ENCODE assay signal across 8 cellular contexts in the genomic region with DNA sequence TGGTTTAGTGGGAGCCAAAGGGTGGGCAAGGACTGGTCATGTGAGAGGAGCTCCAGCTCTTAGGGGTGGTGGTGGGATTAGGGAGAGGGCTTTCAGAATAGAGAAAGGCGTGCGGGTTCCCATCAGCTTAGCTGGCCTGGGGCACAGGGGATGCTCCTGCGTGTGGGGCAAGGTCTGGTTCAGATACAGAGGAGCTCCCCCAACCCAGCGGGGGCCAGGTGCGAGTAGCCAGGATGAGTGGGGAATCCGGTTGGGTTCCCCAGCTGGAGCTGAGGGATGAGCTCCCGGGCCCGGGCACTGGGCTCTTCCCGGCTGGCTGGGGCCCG. TPM values are rescaled to one million over a fixed set of nuclear protein-coding genes. Genes with fewer than 3 reads are reported as not detected.
A peak's percentile ranks its signal among the peaks of the same experiment; 100 is the strongest.
DNase-seq lines count a peak whose midpoint lies in the region; ATAC-seq, FAIRE-seq and TF ChIP-seq lines count a peak whose summit lies in the region.

No MANE protein-coding gene starts in this region.

- H3K27me3 ChIP-seq in DND-41 (ENCODE audit: insufficient read depth, low read length, poor library complexity) = no peaks in the 10 kb centered on the region
- no peaks in the 10 kb centered on the region for H3K27me3 ChIP-seq in HUES48 (ENCODE audit: control insufficient read depth, insufficient read depth, low read length)
- no peaks in the 10 kb centered on the region for H3K27me3 ChIP-seq in GM12878 (replicated peaks in 1 of 2; ENCODE audit: control insufficient read depth in 2 of 2, insufficient read depth in 2 of 2, low read length in 1 of 2)
- H3K27me3 ChIP-seq in mesenchymal stem cell (ENCODE audit: control insufficient read depth in 1 of 2, insufficient read depth in 1 of 2, low read length in 2 of 2) = no peaks in the 10 kb centered on the region
- H3K27me3 ChIP-seq in vagina = no peaks in the 10 kb centered on the region

- peak overlapping the region; percentile 97 for H2BK15ac ChIP-seq in mesenchymal stem cell (ENCODE audit: low read depth, poor library complexity, severe bottlenecking)

- POLR2A ChIA-PET in GM12878 (lab: Charles Lee) = interaction anchor here (0.6 to 8.1 kb wide), 19 partner anchors 9 to 681 kb away, joined by 3 to 78 read pairs (median 6); partner anchors contain the start of genes AIP, PITPNM1, PPP1CA and PTPRCAP

- TF ChIP-seq RAD21 in GM12878 (IDR thresholded peaks at IDR 0.05; ENCODE audit: insufficient read depth, low read depth, low read length) = no peak

- DNase-seq in DND-41 (peak; percentile 44), GM12878 (ENCODE audit: low read depth, low spot score) (no peak), mesenchymal stem cell (no peak), vagina (ENCODE audit: extremely low spot score in 2 of 2) (no peak), AML-193 (lab: John Stamatoyannopoulos, UW) (no peak), NCI-H1417 treated with DMSO at 0.1 percent for 48 hours (lab: John Stamatoyannopoulos, UW) (no peak), occipital lobe (lab: John Stamatoyannopoulos, UW) (no peak)

- H4K20me1 ChIP-seq in DND-41 (ENCODE audit: insufficient read depth, low read length) = no peaks in the 10 kb centered on the region
- no peaks in the 10 kb centered on the region for H4K20me1 ChIP-seq in GM12878 (ENCODE audit: control insufficient read depth, insufficient read depth)

- H3K4me3 ChIP-seq in DND-41 (ENCODE audit: low read depth in 1 of 2, low read length in 2 of 2) = peak overlapping the region; percentile 60 to 90
- peak overlapping the region; percentile 83 for H3K4me3 ChIP-seq in HUES48 (ENCODE audit: low read depth, low read length)
- peak overlapping the region; percentile 86 for H3K4me3 ChIP-seq in GM12878
- H3K4me3 ChIP-seq in mesenchymal stem cell (ENCODE audit: insufficient read depth in 1 of 2, low read depth in 1 of 2, low read length in 2 of 2) = peak overlapping the region; percentile 84 to 88
- H3K4me3 ChIP-seq in vagina = peak overlapping the region; percentile 67 to 87

- H3K79me2 ChIP-seq in DND-41 (ENCODE audit: insufficient read depth, low read length) = peaks cover 38% of the 10 kb centered on the region
- peaks cover 14% of the 10 kb centered on the region for H3K79me2 ChIP-seq in GM12878 (ENCODE audit: control insufficient read depth, insufficient read depth, low read length)

- peaks cover 17% of the 10 kb centered on the region for H3K79me1 ChIP-seq in mesenchymal stem cell (replicated peaks; ENCODE audit: low read length, poor library complexity, severe bottlenecking)

- H2AFZ ChIP-seq in DND-41 (ENCODE audit: low read depth, low read length) = peak overlapping the region; percentile 74
- H2AFZ ChIP-seq in GM12878 (ENCODE audit: control insufficient read depth, low read depth, low read length) = peak overlapping the region; percentile 73; the same call in 1 of the 2 replicates
- peak overlapping the region; percentile 63 for H2AFZ ChIP-seq in mesenchymal stem cell (ENCODE audit: low read depth, low read length)

- H3K4me2 ChIP-seq in DND-41 (ENCODE audit: insufficient read depth, low read length) (peak overlapping the region; percentile 98), GM12878 (ENCODE audit: control insufficient read depth, insufficient read depth) (peak overlapping the region; percentile 98), mesenchymal stem cell (ENCODE audit: low read length, poor library complexity, severe bottlenecking) (peak overlapping the region; percentile 86)

- peak overlapping the region in 1 of 2 experiments; percentile 26 for H3K23ac ChIP-seq in mesenchymal stem cell (ENCODE audit: low read length in 2 of 2)

- no TSS peak for BruUV-seq in GM12878 (replicated peaks; lab: Mats Ljungman, UMichigan)

- peak overlapping the region; percentile 77 for H2BK5ac ChIP-seq in mesenchymal stem cell (ENCODE audit: low read depth, low read length, poor library complexity, severe bottlenecking)

- no peak for TF ChIP-seq EP300 in GM12878 (IDR thresholded peaks at IDR 0.05; ENCODE audit: borderline replicate concordance in 1 of 2, control insufficient read depth in 1 of 2, low read depth in 2 of 2, low read length in 2 of 2)

- peak overlapping the region; percentile 43 for H4K91ac ChIP-seq in mesenchymal stem cell (ENCODE audit: low read length)

- CTCF ChIA-PET in GM12878 (lab: Yijun Ruan, JAX) = interaction anchor here (0.7 to 5.1 kb wide), 17 partner anchors 9 to 180 kb away, joined by 3 to 36 read pairs (median 4); partner anchors contain the start of genes AIP, PITPNM1 and PPP1CA

- no peak overlapping the region for H4K8ac ChIP-seq in mesenchymal stem cell (ENCODE audit: low read length)

- H2AK5ac ChIP-seq in mesenchymal stem cell (ENCODE audit: low read length, severe bottlenecking) = peak overlapping the region; percentile 18

- FAIRE-seq in GM12878 (lab: Jason Lieb, UNC) = no peak

- RAD21 ChIA-PET in GM12878 (lab: Charles Lee; ENCODE audit: unreplicated experiment) = interaction anchor here (0.7 to 5.5 kb wide), 16 partner anchors 17 to 123 kb away, joined by 3 to 72 read pairs (median 5); partner anchors contain the start of genes AIP, CDK2AP2, PITPNM1 and POLD4

- H3K14ac ChIP-seq in mesenchymal stem cell (ENCODE audit: low read length in 2 of 2) = no peak overlapping the region

- intact Hi-C loops in GM12878 (cut with micrococcal nuclease; ENCODE audit: unreplicated experiment) = loop anchor here (2.0 kb wide), 2 partner anchors 32 to 68 kb away; partner anchors contain the start of genes PPP1CA and PTPRCAP
- intact Hi-C loops in vagina (cut with DNase I) = loop anchor here (5.0 to 10.0 kb wide), 2 partner anchors 46 to 64 kb away; partner anchors contain the start of genes PPP1CA and TBC1D10C

- SMC1A ChIA-PET in GM12878 (lab: Charles Lee; ENCODE audit: uncharacterized antibody, unreplicated experiment) = interaction anchor here (0.9 to 5.2 kb wide), 12 partner anchors 8 to 146 kb away, joined by 3 to 46 read pairs (median 6); partner anchors contain the start of genes AIP, PITPNM1, PPP1CA and RAD9A

- TF ChIP-seq POLR2A in GM12878 (IDR thresholded peaks at IDR 0.05; ENCODE audit: low read depth, low read length) = no peak
- no peak for TF ChIP-seq POLR2A in vagina (IDR thresholded peaks at IDR 0.05)

- H2BK120ac ChIP-seq in mesenchymal stem cell (ENCODE audit: low read depth, low read length) = no peak overlapping the region

- WGBS in GM12878 (ENCODE audit: insufficient coverage, insufficient replicate concordance, low lambda C conversion rate, missing lambda C conversion rate) = 1% methylated on average over 10 of the region's 10 CpGs
- 20% methylated on average over 10 of the region's 10 CpGs for WGBS in mesenchymal stem cell

- no peaks in the 10 kb centered on the region for H3K9me3 ChIP-seq in DND-41 (ENCODE audit: insufficient read depth, low read length, severe bottlenecking)
- no peaks in the 10 kb centered on the region for H3K9me3 ChIP-seq in HUES48 (ENCODE audit: control insufficient read depth, insufficient read depth, low read length)
- H3K9me3 ChIP-seq in GM12878 (replicated peaks; ENCODE audit: control insufficient read depth, insufficient read depth, low read length) = no peaks in the 10 kb centered on the region
- H3K9me3 ChIP-seq in mesenchymal stem cell (ENCODE audit: control insufficient read depth, low read length) = no peaks in the 10 kb centered on the region
- H3K9me3 ChIP-seq in vagina = no peaks in the 10 kb centered on the region

- H2BK12ac ChIP-seq in mesenchymal stem cell (ENCODE audit: low read length in 2 of 2) = peak overlapping the region in 1 of 2 experiments; percentile 29

- H3K36me3 ChIP-seq in DND-41 (ENCODE audit: insufficient read depth, low read length) = peaks cover 12% of the 10 kb centered on the region; the same call in 1 of the 2 replicates
- H3K36me3 ChIP-seq in HUES48 (ENCODE audit: control insufficient read depth, insufficient read depth, low read length) = 0 out of 2 replicates have a peak, but pooled peaks cover 4% of the 10 kb centered on the region
- no peaks in the 10 kb centered on the region for H3K36me3 ChIP-seq in GM12878 (ENCODE audit: control insufficient read depth in 2 of 2, insufficient read depth in 2 of 2, low read length in 1 of 2)
- peaks cover 13 to 17% of the 10 kb centered on the region in 2 experiments for H3K36me3 ChIP-seq in mesenchymal stem cell (ENCODE audit: control insufficient read depth in 1 of 2, insufficient read depth in 2 of 2, low read depth in 1 of 2, low read length in 2 of 2)
- H3K36me3 ChIP-seq in vagina = no peaks in the 10 kb centered on the region

- peak overlapping the region; percentile 87 for H3K27ac ChIP-seq in DND-41 (ENCODE audit: low read length)
- peak overlapping the region; percentile 73 for H3K27ac ChIP-seq in HUES48 (ENCODE audit: low read depth, low read length)
- H3K27ac ChIP-seq in GM12878 (ENCODE audit: control insufficient read depth, insufficient read depth) = peak overlapping the region; percentile 78
- H3K27ac ChIP-seq in mesenchymal stem cell (ENCODE audit: low read length, poor library complexity, severe bottlenecking) = peak overlapping the region; percentile 31
- peak overlapping the region; percentile 78 for H3K27ac ChIP-seq in vagina

- H3K9ac ChIP-seq in DND-41 (ENCODE audit: low read depth, low read length) (peak overlapping the region; percentile 95), HUES48 (ENCODE audit: low read depth, low read length) (peak overlapping the region; percentile 52; the same call in 1 of the 2 replicates), GM12878 (ENCODE audit: control insufficient read depth, insufficient read depth, low read length) (peak overlapping the region; percentile 85), mesenchymal stem cell (ENCODE audit: low read length) (peak overlapping the region; percentile 87)

- H3K4me1 ChIP-seq in DND-41 (ENCODE audit: insufficient read depth, low read length) (peaks cover 54% of the 10 kb centered on the region), HUES48 (ENCODE audit: control insufficient read depth, insufficient read depth, low read length) (peaks cover 17% of the 10 kb centered on the region; the same call in 1 of the 2 replicates), GM12878 (ENCODE audit: control insufficient read depth, insufficient read depth, low read length) (peaks cover 37% of the 10 kb centered on the region), mesenchymal stem cell (ENCODE audit: control insufficient read depth, insufficient read depth, low read depth, low read length) (peaks cover 32% of the 10 kb centered on the region), vagina (peaks cover 55% of the 10 kb centered on the region)

- in situ Hi-C loops in GM12878 (cut with MboI) = no loop called here

- peak overlapping the region in 1 of 2 experiments; percentile 81 for H3K18ac ChIP-seq in mesenchymal stem cell (ENCODE audit: low read depth in 1 of 2, low read length in 2 of 2)

- TF ChIP-seq CTCF in DND-41 (IDR thresholded peaks at IDR 0.05; ENCODE audit: borderline replicate concordance, extremely low read depth, low read length, poor library complexity, severe bottlenecking) = no peak
- no peak for TF ChIP-seq CTCF in GM12878 (IDR thresholded peaks at IDR 0.05 in 2 of 3, conservative IDR thresholded peaks at IDR 0.05 in 1 of 3; ENCODE audit: control insufficient read depth in 2 of 3, extremely low read depth in 1 of 3, insufficient read depth in 1 of 3, low read depth in 3 of 3, low read length in 3 of 3)
- no peak for TF ChIP-seq CTCF in vagina (IDR thresholded peaks at IDR 0.05)

- ATAC-seq in DND-41 (ENCODE audit: insufficient read depth, low read depth) (peak; percentile 10), GM12878 (peak; percentile 14)

- peak overlapping the region in 1 of 2 experiments; percentile 90 for H3K4ac ChIP-seq in mesenchymal stem cell (ENCODE audit: low read depth in 1 of 2, low read length in 2 of 2)

RNA-seq across cellular contexts. Expression of gene TMEM134, which starts 0.6 kb away (rescaled TPM):
- total RNA-seq in GM12878 (2013; cell fraction: nucleolus; rRNA removed) = 35.2 and 57.3 TPM in 2 replicates
- total RNA-seq in GM12878 (2014; rRNA removed) (20.0 and 30.5 TPM in 2 replicates), GM12878 (2014; rRNA removed; fragmentation: Illumina TruSeq; extraction: Trizol) (10.6 and 12.0 TPM in 2 replicates), GM12878 (2021) (42.5 and 45.0 TPM in 2 replicates), vagina (88.6 TPM), occipital lobe (13.1 TPM)
- polyA plus RNA-seq in GM12878 (2011; ENCODE audit: low read depth) = 7.9 TPM
- polyA plus RNA-seq in GM12878 (2011; rRNA removed) (10.8 and 25.0 TPM in 2 replicates), GM12878 (2014; fragmentation: Illumina TruSeq; extraction: Trizol) (2.0 and 11.2 TPM in 2 replicates), GM12878 (2014; fragmentation: Nextera tagmentation; extraction: Ambion mirVana) (1 to 10 TPM; 1.6 to 7.0 TPM), GM12878 (2014; rRNA removed) (90.7 and 93.8 TPM in 2 replicates), GM12878 (2016; fragmentation: Nextera tagmentation; extraction: Ambion mirVana) (10 to 100 TPM; 58.9 to 64.3 TPM)
- polyA plus RNA-seq in GM12878 (2011; cell fraction: cytosol; rRNA removed) = 93.1 and 93.6 TPM in 2 replicates
- 59.5 and 70.8 TPM in 2 replicates for polyA plus RNA-seq in GM12878 (2011; cell fraction: nucleus; rRNA removed)
- polyA plus RNA-seq in GM12878 (2012) = 43.8 and 59.2 TPM in 2 replicates
- 3.1 and 14.1 TPM in 2 replicates for polyA minus RNA-seq in GM12878 (2011; rRNA and poly(A)+ RNA removed)
- polyA minus RNA-seq in GM12878 (2011; cell fraction: cytosol; rRNA and poly(A)+ RNA removed) = 11.1 and 11.8 TPM in 2 replicates
- 8.7 and 14.6 TPM in 2 replicates for polyA minus RNA-seq in GM12878 (2011; cell fraction: nucleus; rRNA and poly(A)+ RNA removed)
- polyA plus RNA-seq in mesenchymal stem cell (2013, experiment 1 of 2) = 32.7 TPM
- polyA plus RNA-seq in mesenchymal stem cell (2013, experiment 2 of 2) = 29.2 TPM

RNA-seq across cellular contexts. Expression of gene CABP4, which starts 13.3 kb away (rescaled TPM):
- total RNA-seq in GM12878 (2013; cell fraction: nucleolus; rRNA removed) = 5.1 and 6.4 TPM in 2 replicates
- not detected in 2 replicates for total RNA-seq in GM12878 (2014; rRNA removed)
- 0.13 and 0.18 TPM in 2 replicates for total RNA-seq in GM12878 (2014; rRNA removed; fragmentation: Illumina TruSeq; extraction: Trizol)
- total RNA-seq in GM12878 (2021) = 0.41 and 0.69 TPM in 2 replicates
- polyA plus RNA-seq in GM12878 (2011; ENCODE audit: low read depth) = 0.30 TPM
- 0.27 and 0.55 TPM in 2 replicates for polyA plus RNA-seq in GM12878 (2011; rRNA removed)
- 0.04 and 0.12 TPM in 2 replicates for polyA plus RNA-seq in GM12878 (2011; cell fraction: cytosol; rRNA removed)
- polyA plus RNA-seq in GM12878 (2011; cell fraction: nucleus; rRNA removed) = 0.79 and 0.94 TPM in 2 replicates
- 0.51 and 0.84 TPM in 2 replicates for polyA plus RNA-seq in GM12878 (2012)
- 0.04 and 0.44 TPM in 2 replicates for polyA plus RNA-seq in GM12878 (2014; fragmentation: Illumina TruSeq; extraction: Trizol)
- under 1 TPM; 0.05 to 0.06 TPM for polyA plus RNA-seq in GM12878 (2014; fragmentation: Nextera tagmentation; extraction: Ambion mirVana)
- polyA plus RNA-seq in GM12878 (2014; rRNA removed) = 0.15 and 0.19 TPM in 2 replicates
- under 1 TPM in 1 of 2 experiments, not detected in 1; 0.15 TPM for polyA plus RNA-seq in GM12878 (2016; fragmentation: Nextera tagmentation; extraction: Ambion mirVana)
- polyA minus RNA-seq in GM12878 (2011; rRNA and poly(A)+ RNA removed) = not detected in 2 replicates
- not detected in 2 replicates for polyA minus RNA-seq in GM12878 (2011; cell fraction: cytosol; rRNA and poly(A)+ RNA removed)
- 0.29 TPM in 1 of 2 replicates, not detected in the other for polyA minus RNA-seq in GM12878 (2011; cell fraction: nucleus; rRNA and poly(A)+ RNA removed)
- not detected for polyA plus RNA-seq in mesenchymal stem cell (2013, experiment 1 of 2)
- not detected for polyA plus RNA-seq in mesenchymal stem cell (2013, experiment 2 of 2)
- 0.98 TPM for total RNA-seq in vagina
- total RNA-seq in occipital lobe = not detected

RNA-seq across cellular contexts. Expression of gene AIP, which starts 14.4 kb away (rescaled TPM):
- 36.0 and 38.7 TPM in 2 replicates for total RNA-seq in GM12878 (2013; cell fraction: nucleolus; rRNA removed)
- total RNA-seq in GM12878 (2014; rRNA removed) (135 and 139 TPM in 2 replicates), GM12878 (2014; rRNA removed; fragmentation: Illumina TruSeq; extraction: Trizol) (67.2 and 67.6 TPM in 2 replicates), GM12878 (2021) (128 and 129 TPM in 2 replicates), vagina (82.7 TPM), occipital lobe (66.8 TPM)
- polyA plus RNA-seq in GM12878 (2011; ENCODE audit: low read depth) = 103 TPM
- polyA plus RNA-seq in GM12878 (2011; rRNA removed) (77.2 and 144 TPM in 2 replicates), GM12878 (2014; fragmentation: Illumina TruSeq; extraction: Trizol) (20.7 and 47.5 TPM in 2 replicates), GM12878 (2014; fragmentation: Nextera tagmentation; extraction: Ambion mirVana) (10 to 100 TPM; 12.6 to 29.7 TPM), GM12878 (2014; rRNA removed) (164 and 168 TPM in 2 replicates), GM12878 (2016; fragmentation: Nextera tagmentation; extraction: Ambion mirVana) (100 to 1,000 TPM; 103 to 105 TPM)
- polyA plus RNA-seq in GM12878 (2011; cell fraction: cytosol; rRNA removed) = 217 and 298 TPM in 2 replicates
- polyA plus RNA-seq in GM12878 (2011; cell fraction: nucleus; rRNA removed) = 166 and 189 TPM in 2 replicates
- polyA plus RNA-seq in GM12878 (2012) = 118 and 132 TPM in 2 replicates
- 109 and 173 TPM in 2 replicates for polyA minus RNA-seq in GM12878 (2011; rRNA and poly(A)+ RNA removed)
- polyA minus RNA-seq in GM12878 (2011; cell fraction: cytosol; rRNA and poly(A)+ RNA removed) = 53.0 and 57.6 TPM in 2 replicates
- polyA minus RNA-seq in GM12878 (2011; cell fraction: nucleus; rRNA and poly(A)+ RNA removed) = 30.3 and 38.4 TPM in 2 replicates
- polyA plus RNA-seq in mesenchymal stem cell (2013, experiment 1 of 2) = 36.9 TPM
- 37.6 TPM for polyA plus RNA-seq in mesenchymal stem cell (2013, experiment 2 of 2)

RNA-seq across cellular contexts. Expression of gene GPR152, which starts 15.9 kb away (rescaled TPM):
- not detected in 2 replicates for total RNA-seq in GM12878 (2013; cell fraction: nucleolus; rRNA removed)
- total RNA-seq in GM12878 (2014; rRNA removed) (not detected in 2 replicates), GM12878 (2014; rRNA removed; fragmentation: Illumina TruSeq; extraction: Trizol) (not detected in 2 replicates), GM12878 (2021) (not detected in 2 replicates), vagina (not detected), occipital lobe (not detected)
- not detected for polyA plus RNA-seq in GM12878 (2011; ENCODE audit: low read depth)
- polyA plus RNA-seq in GM12878 (2011; rRNA removed) (not detected in 2 replicates), GM12878 (2014; fragmentation: Illumina TruSeq; extraction: Trizol) (not detected in 2 replicates), GM12878 (2014; fragmentation: Nextera tagmentation; extraction: Ambion mirVana) (not detected), GM12878 (2014; rRNA removed) (not detected in 2 replicates), GM12878 (2016; fragmentation: Nextera tagmentation; extraction: Ambion mirVana) (not detected)
- not detected in 2 replicates for polyA plus RNA-seq in GM12878 (2011; cell fraction: cytosol; rRNA removed)
- polyA plus RNA-seq in GM12878 (2011; cell fraction: nucleus; rRNA removed) = not detected in 2 replicates
- 0.18 and 0.20 TPM in 2 replicates for polyA plus RNA-seq in GM12878 (2012)
- not detected in 2 replicates for polyA minus RNA-seq in GM12878 (2011; rRNA and poly(A)+ RNA removed)
- not detected in 2 replicates for polyA minus RNA-seq in GM12878 (2011; cell fraction: cytosol; rRNA and poly(A)+ RNA removed)
- polyA minus RNA-seq in GM12878 (2011; cell fraction: nucleus; rRNA and poly(A)+ RNA removed) = not detected in 2 replicates
- polyA plus RNA-seq in mesenchymal stem cell (2013, experiment 1 of 2) = not detected
- not detected for polyA plus RNA-seq in mesenchymal stem cell (2013, experiment 2 of 2)

RNA-seq across cellular contexts. Expression of gene CORO1B, which starts 25.2 kb away (rescaled TPM):
- 27.7 and 31.4 TPM in 2 replicates for total RNA-seq in GM12878 (2013; cell fraction: nucleolus; rRNA removed)
- total RNA-seq in GM12878 (2014; rRNA removed) (21.3 and 24.6 TPM in 2 replicates), GM12878 (2014; rRNA removed; fragmentation: Illumina TruSeq; extraction: Trizol) (6.3 and 7.4 TPM in 2 replicates), GM12878 (2021) (28.5 and 30.6 TPM in 2 replicates), vagina (70.7 TPM), occipital lobe (23.4 TPM)
- 6.5 TPM for polyA plus RNA-seq in GM12878 (2011; ENCODE audit: low read depth)
- polyA plus RNA-seq in GM12878 (2011; rRNA removed) (8.0 and 26.4 TPM in 2 replicates), GM12878 (2014; fragmentation: Illumina TruSeq; extraction: Trizol) (2.5 and 7.0 TPM in 2 replicates), GM12878 (2014; fragmentation: Nextera tagmentation; extraction: Ambion mirVana) (1 to 10 TPM in 1 of 2 experiments, under 1 TPM in 1; 0.24 to 1.9 TPM), GM12878 (2014; rRNA removed) (21.7 and 26.9 TPM in 2 replicates), GM12878 (2016; fragmentation: Nextera tagmentation; extraction: Ambion mirVana) (10 to 100 TPM; 23.6 to 25.1 TPM)
- 36.3 and 58.1 TPM in 2 replicates for polyA plus RNA-seq in GM12878 (2011; cell fraction: cytosol; rRNA removed)
- 85.0 and 107 TPM in 2 replicates for polyA plus RNA-seq in GM12878 (2011; cell fraction: nucleus; rRNA removed)
- polyA plus RNA-seq in GM12878 (2012) = 26.2 and 37.8 TPM in 2 replicates
- 25.8 and 31.5 TPM in 2 replicates for polyA minus RNA-seq in GM12878 (2011; rRNA and poly(A)+ RNA removed)
- 16.2 and 16.5 TPM in 2 replicates for polyA minus RNA-seq in GM12878 (2011; cell fraction: cytosol; rRNA and poly(A)+ RNA removed)
- polyA minus RNA-seq in GM12878 (2011; cell fraction: nucleus; rRNA and poly(A)+ RNA removed) = 31.6 and 47.2 TPM in 2 replicates
- polyA plus RNA-seq in mesenchymal stem cell (2013, experiment 1 of 2) = 109 TPM
- polyA plus RNA-seq in mesenchymal stem cell (2013, experiment 2 of 2) = 101 TPM

Comparison
In these comparisons a context has a peak if more than half of its experiments do, and no peak if none do; other contexts are left out.
1. H3K27ac ChIP-seq: peak in every context shown above with its lines; median percentile 87 in DND-41; 78 in GM12878; 78 in vagina; 73 in HUES48; 31 in mesenchymal stem cell.